ENCODE assay signal across 8 cellular contexts in the genomic region with DNA sequence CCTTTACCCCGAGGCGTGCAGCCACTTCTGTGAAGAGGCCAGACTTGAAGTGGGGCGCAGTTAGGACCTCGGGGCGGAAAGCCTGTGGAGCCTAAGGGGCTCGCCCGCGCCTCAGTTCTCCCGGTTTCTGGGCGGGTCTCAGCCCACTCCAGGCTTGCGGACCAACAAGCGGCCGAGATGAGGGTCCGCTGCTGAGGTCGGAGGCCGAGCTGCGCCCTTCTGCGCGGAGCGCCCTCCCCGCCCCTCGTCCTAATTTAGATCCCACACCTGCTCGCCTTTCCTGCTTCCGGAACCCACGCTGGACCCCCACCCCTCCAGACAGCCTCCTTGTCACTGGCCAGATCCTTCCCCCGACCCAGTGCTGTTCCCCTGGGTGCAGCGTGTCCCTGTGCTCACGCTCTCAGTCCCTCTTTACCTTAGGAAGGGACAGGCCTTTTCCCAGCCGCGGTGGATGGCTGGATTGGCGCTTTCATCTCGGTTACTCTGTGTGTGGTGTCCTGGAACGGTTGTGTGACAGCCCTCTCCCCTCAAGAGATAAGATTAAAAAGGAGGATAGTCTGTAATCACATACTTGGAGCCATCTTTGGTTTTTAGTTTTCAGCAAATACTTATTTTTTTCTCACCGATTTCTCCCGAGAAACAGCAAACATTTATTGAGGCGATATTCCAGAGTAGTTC. TPM values are rescaled to one million over a fixed set of nuclear protein-coding genes. Genes with fewer than 3 reads are reported as not detected.
DNase-seq lines count a peak whose midpoint lies in the region; ATAC-seq and TF ChIP-seq lines count a peak whose summit lies in the region.

No MANE protein-coding gene starts in this region.

- CTCF ChIA-PET in T-cell (lab: Charles Lee), result interaction anchor here in 1 of 2 donors (1.9 kb wide), 1 partner anchor 10 kb away, joined by 8 read pairs; no protein-coding TSS in a partner anchor

- H3K27ac ChIP-seq in H9 (ENCODE audit: insufficient read length, low read depth, low read length), result no peak overlapping the region
- peak overlapping the region; percentile 81 to 99 (median 96) for H3K27ac ChIP-seq in gastroesophageal sphincter
- peak overlapping the region; percentile 97 to 99 (median 98) for H3K27ac ChIP-seq in sigmoid colon

- H3K23ac ChIP-seq in H9 (ENCODE audit: insufficient read length, low read depth, low read length), result no peak overlapping the region

- H3K23me2 ChIP-seq in H9 (ENCODE audit: insufficient read length, low read depth, low read length, poor library complexity, severe bottlenecking), result peaks cover 6% of the 10 kb centered on the region

- H2AK5ac ChIP-seq in H9 (ENCODE audit: insufficient read length, low read length), result no peak overlapping the region

- no peak overlapping the region for H3K4ac ChIP-seq in H9 (ENCODE audit: low read depth, low read length)

- peak overlapping the region; percentile 45 to 97 for H3K4me3 ChIP-seq in gastroesophageal sphincter
- peak overlapping the region; percentile 51 to 99 (median 94) for H3K4me3 ChIP-seq in sigmoid colon

- WGBS in H9 (ENCODE audit: extremely low coverage, insufficient read length, low lambda C conversion rate), result no CpG with 5 or more reads among the region's 36 CpGs
- whole genome bisulfite sequencing in gastroesophageal sphincter (ENCODE audit: low coverage in 1 of 2), 2 donors, result 6 to 14% methylated on average over 13 to 16 of the region's 36 CpGs
- 4 to 5% methylated on average over 36 of the region's 36 CpGs for WGBS in sigmoid colon, 2 donors

- H3K27me3 ChIP-seq in H9 (ENCODE audit: insufficient read depth, low read length), result no peaks in the 10 kb centered on the region
- H3K27me3 ChIP-seq in gastroesophageal sphincter, result no peaks in the 10 kb centered on the region
- no peaks in the 10 kb centered on the region for H3K27me3 ChIP-seq in sigmoid colon

- no peak for TF ChIP-seq CTCF in CD14-positive monocyte (IDR thresholded peaks at IDR 0.05)
- TF ChIP-seq CTCF in H9 (conservative IDR thresholded peaks at IDR 0.05), result no peak
- no peak for TF ChIP-seq CTCF in gastroesophageal sphincter (IDR thresholded peaks at IDR 0.05)
- no peak for TF ChIP-seq CTCF in sigmoid colon (IDR thresholded peaks at IDR 0.05)

- POLR2A ChIA-PET in T-cell (lab: Charles Lee), result interaction anchor here in 1 of 2 donors (0.6 kb wide), 1 partner anchor 8 kb away, joined by 3 read pairs; no protein-coding TSS in a partner anchor

- TF ChIP-seq POLR2A in gastroesophageal sphincter (IDR thresholded peaks at IDR 0.05) (peak in 1 of 2 donors; percentile 23), sigmoid colon (IDR thresholded peaks at IDR 0.05) (peak in 1 of 2 donors; percentile 29)

- H3K4me3 Mint-ChIP-seq in CD14-positive monocyte (peak overlapping the region; percentile 91 to 92), H9 (peak overlapping the region; percentile 90 to 92), T-cell (peak overlapping the region; percentile 77 to 93 (median 88))

- no peak for TF ChIP-seq EP300 in gastroesophageal sphincter (IDR thresholded peaks at IDR 0.05)
- no peak for TF ChIP-seq EP300 in sigmoid colon (IDR thresholded peaks at IDR 0.05)

- H3K4me2 ChIP-seq in H9 (ENCODE audit: insufficient read depth, insufficient read length, low read length), result peak overlapping the region; percentile 65

- H3K9me3 ChIP-seq in H9 (ENCODE audit: control insufficient read depth, low read depth, low read length) (no peaks in the 10 kb centered on the region), gastroesophageal sphincter (no peaks in the 10 kb centered on the region), sigmoid colon (no peaks in the 10 kb centered on the region)

- no peak overlapping the region for H3K56ac ChIP-seq in H9 (ENCODE audit: insufficient read length, low read depth, low read length)

- ATAC-seq in T-cell (replicated peaks in 1 of 4), result no peak
- no peak for ATAC-seq in gastroesophageal sphincter
- no peak for ATAC-seq in GM18502 (IDR thresholded peaks at IDR 0.05; ENCODE audit: poor library complexity, unreplicated experiment)

- intact Hi-C loops in CD14-positive monocyte (cut with micrococcal nuclease), result loop anchor here in 1 of 2 donors (1.0 to 5.0 kb wide), 3 partner anchors 13 to 302 kb away; partner anchors contain the start of genes GPATCH8 and GRN
- intact Hi-C loops in sigmoid colon (cut with DNase I), result no loop called here

- H3K27ac Mint-ChIP-seq in CD14-positive monocyte (peak overlapping the region; percentile 92 to 98 (median 95)), H9 (peak overlapping the region; percentile 92 to 99 (median 99)), T-cell (peak overlapping the region; percentile 83 to 95)

- no peak overlapping the region for H3T11ph ChIP-seq in H9 (ENCODE audit: low read length)

- H4K20me1 ChIP-seq in H9 (ENCODE audit: control insufficient read depth, insufficient read depth, insufficient read length), result no peaks in the 10 kb centered on the region

- peak overlapping the region; percentile 73 for H3K9ac ChIP-seq in H9 (ENCODE audit: extremely low read depth, insufficient read length, low read length)

- H3K4me1 ChIP-seq in H9 (ENCODE audit: insufficient read depth, low read length) (0 out of 2 replicates have a peak, but pooled peaks cover 2% of the 10 kb centered on the region), gastroesophageal sphincter (peaks cover 0 to 43% (median 13%) of the 10 kb centered on the region in 3 donors), sigmoid colon (peaks cover 0 to 44% (median 28%) of the 10 kb centered on the region in 4 donors)

- peaks cover 19 to 23% of the 10 kb centered on the region in 2 donors for H3K36me3 Mint-ChIP-seq in CD14-positive monocyte
- H3K36me3 Mint-ChIP-seq in H9 (ENCODE audit: insufficient read depth in 1 of 3, low read depth in 3 of 3), result peaks cover 12 to 27% (median 25%) of the 10 kb centered on the region in 3 experiments; a peak in 6 of 7 replicates
- H3K36me3 Mint-ChIP-seq in T-cell, result peaks cover 5% of the 10 kb centered on the region

- H3K4me1 Mint-ChIP-seq in CD14-positive monocyte (peaks cover 58% of the 10 kb centered on the region), H9 (peaks cover 32% of the 10 kb centered on the region in 2 experiments), T-cell (peaks cover 39 to 49% (median 49%) of the 10 kb centered on the region in 3 donors)

- H3K36me3 ChIP-seq in gastroesophageal sphincter, result peaks cover 0 to 21% of the 10 kb centered on the region in 2 donors
- peaks cover 5 to 17% (median 10%) of the 10 kb centered on the region in 4 donors for H3K36me3 ChIP-seq in sigmoid colon

- H2BK120ac ChIP-seq in H9 (ENCODE audit: low read depth, low read length, poor library complexity, severe bottlenecking), result no peak overlapping the region

- H4K91ac ChIP-seq in H9 (ENCODE audit: insufficient read length, low read depth, low read length), result no peak overlapping the region

- peak overlapping the region; percentile 70 for H3K18ac ChIP-seq in H9 (ENCODE audit: insufficient read length, low read depth, low read length)

- no peaks in the 10 kb centered on the region for H3K79me1 ChIP-seq in H9 (ENCODE audit: insufficient read depth, low read depth, low read length, poor library complexity, severe bottlenecking)

- H4K5ac ChIP-seq in H9 (ENCODE audit: insufficient read length, low read depth, low read length), result no peak overlapping the region

- H2BK12ac ChIP-seq in H9 (ENCODE audit: insufficient read length, low read depth, low read length), result no peak overlapping the region

- H2BK20ac ChIP-seq in H9 (ENCODE audit: low read depth, low read length, poor library complexity, severe bottlenecking), result no peak overlapping the region

- DNase-seq in CD14-positive monocyte (ENCODE audit: low spot score), result no peak
- DNase-seq in H9, result no peak
- DNase-seq in T-cell, result no peak
- DNase-seq in sigmoid colon, result no peak
- DNase-seq in SKM-1 treated with dmso at 0.1 percent for 144 hours (lab: John Stamatoyannopoulos, UW; ENCODE audit: unreplicated experiment), result no peak
- DNase-seq in activated CD4-positive, alpha-beta T cell treated with anti-CD3 and anti-CD28 coated beads, Interleukin-2, amount 50 U/mL, for 1 hour, result no peak

- peak overlapping the region; percentile 80; the same call in 1 of the 2 replicates for H3K14ac ChIP-seq in H9 (ENCODE audit: insufficient read depth, low read length)

- H4K8ac ChIP-seq in H9 (replicated peaks; ENCODE audit: insufficient read length, low read depth, low read length), result no peak overlapping the region

- H3K27me3 Mint-ChIP-seq in CD14-positive monocyte (ENCODE audit: low read depth in 3 of 3) (peaks cover 0 to 2% (median 0%) of the 10 kb centered on the region in 3 donors), H9 (ENCODE audit: low read depth) (no peaks in the 10 kb centered on the region; the same call in 1 of the 2 replicates), T-cell (no peaks in the 10 kb centered on the region)

- peaks cover 4% of the 10 kb centered on the region; the same call in 1 of the 2 replicates for H3K79me2 ChIP-seq in H9 (ENCODE audit: insufficient read depth, low read length)

- H2BK5ac ChIP-seq in H9 (ENCODE audit: insufficient read length, low read length), result no peak overlapping the region

- H2BK15ac ChIP-seq in H9 (ENCODE audit: low read depth, low read length), result no peak overlapping the region

- no peak overlapping the region for H2AFZ ChIP-seq in H9 (ENCODE audit: low read length)

- H3K9me3 Mint-ChIP-seq in CD14-positive monocyte (no peaks in the 10 kb centered on the region), H9 (no peaks in the 10 kb centered on the region), T-cell (no peaks in the 10 kb centered on the region)

RNA-seq across cellular contexts. Expression of gene ATXN7L3, which starts 0.9 kb away (rescaled TPM):
- 1 to 10 TPM; 8.5 to 9.9 TPM for polyA plus RNA-seq in CD14-positive monocyte
- total RNA-seq in H9 (2021), result 125 and 134 TPM in 2 replicates
- 100 to 1,000 TPM; 101 to 130 (median 125) TPM for total RNA-seq in T-cell
- 10 to 100 TPM; 33.2 to 63.0 (median 49.0) TPM for total RNA-seq in gastroesophageal sphincter
- total RNA-seq in sigmoid colon, result 10 to 100 TPM; 26.4 to 37.4 (median 35.0) TPM
- polyA plus RNA-seq in sigmoid colon, result 10 to 100 TPM; 36.0 to 59.8 (median 43.0) TPM

RNA-seq across cellular contexts. Expression of gene TMUB2, which starts 13.8 kb away (rescaled TPM):
- polyA plus RNA-seq in CD14-positive monocyte, result 10 to 100 TPM; 41.3 to 41.7 TPM
- 20.6 and 22.9 TPM in 2 replicates for total RNA-seq in H9 (2021)
- total RNA-seq in T-cell, result 10 to 100 TPM; 42.0 to 46.6 (median 43.0) TPM
- total RNA-seq in gastroesophageal sphincter, result 10 to 100 TPM; 28.3 to 36.1 (median 29.8) TPM
- 10 to 100 TPM; 26.9 to 40.3 (median 29.2) TPM for total RNA-seq in sigmoid colon
- 10 to 100 TPM; 19.0 to 41.3 (median 22.2) TPM for polyA plus RNA-seq in sigmoid colon

RNA-seq across cellular contexts. Expression of gene UBTF, which starts 18.9 kb away (rescaled TPM):
- polyA plus RNA-seq in CD14-positive monocyte (10 to 100 TPM in 1 of 2 donors, 1 to 10 TPM in 1; 6.0 to 12.5 TPM), sigmoid colon (10 to 100 TPM; 26.8 to 55.0 (median 28.2) TPM)
- total RNA-seq in H9 (2021) (151 and 164 TPM in 2 replicates), T-cell (100 to 1,000 TPM; 162 to 228 (median 213) TPM), gastroesophageal sphincter (10 to 100 TPM; 55.6 to 85.5 (median 60.4) TPM), sigmoid colon (10 to 100 TPM; 43.4 to 58.4 (median 52.5) TPM)

RNA-seq across cellular contexts. Expression of gene ASB16, which starts 30.1 kb away (rescaled TPM):
- polyA plus RNA-seq in CD14-positive monocyte (not detected), sigmoid colon (under 1 TPM in 1 of 3 donors, not detected in 2; 0.19 TPM)
- total RNA-seq in H9 (2021) (0.31 and 0.90 TPM in 2 replicates), T-cell (under 1 TPM in 1 of 5 donors, not detected in 4; 0.15 TPM), gastroesophageal sphincter (1 to 10 TPM; 1.8 to 6.9 (median 3.9) TPM), sigmoid colon (1 to 10 TPM in 3 of 4 donors, under 1 TPM in 1; 0.82 to 4.2 (median 1.6) TPM)

RNA-seq across cellular contexts. Expression of gene HROB, which starts 58.9 kb away (rescaled TPM):
- polyA plus RNA-seq in CD14-positive monocyte (under 1 TPM; 0.17 to 0.20 TPM), sigmoid colon (1 to 10 TPM in 1 of 3 donors, under 1 TPM in 1, not detected in 1; 0.69 to 3.1 TPM)
- total RNA-seq in H9 (2021) (23.3 and 24.1 TPM in 2 replicates), T-cell (1 to 10 TPM in 4 of 5 donors, under 1 TPM in 1; 0.73 to 3.4 (median 1.1) TPM), gastroesophageal sphincter (1 to 10 TPM in 2 of 4 donors, under 1 TPM in 1, not detected in 1; 0.81 to 1.5 (median 1.3) TPM), sigmoid colon (1 to 10 TPM in 1 of 4 donors, under 1 TPM in 3; 0.36 to 3.3 (median 0.52) TPM)
